1 cellular context compared by ENCODE assay signal in the genomic region with DNA sequence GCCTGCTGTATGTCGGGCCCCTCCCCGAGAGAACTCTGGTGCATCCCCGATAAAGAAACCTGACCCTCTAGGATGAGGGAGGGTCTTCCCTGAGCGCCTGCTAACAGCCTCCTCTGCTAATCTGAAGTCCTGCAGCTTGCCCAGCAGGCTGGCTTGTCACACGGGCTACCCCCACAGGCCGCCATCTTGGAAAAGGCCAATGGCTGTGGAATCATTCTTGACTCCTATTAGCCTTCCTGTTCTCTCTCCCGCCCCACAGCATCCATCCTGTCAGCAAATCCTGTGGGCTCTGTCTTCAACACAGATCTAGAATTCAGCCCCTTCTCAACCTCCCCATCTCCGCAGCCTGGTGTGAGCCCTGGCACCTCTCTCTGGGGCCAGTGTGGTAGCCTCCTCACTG.
TF ChIP-seq lines count a peak whose summit lies in the region.

No MANE protein-coding gene starts in this region.

TF ChIP-seq in IMR-90, 13 proteins besides CTCF, POLR2A, EP300 and RAD21 (continued from another document):
- TF ChIP-seq, protein P1, sequence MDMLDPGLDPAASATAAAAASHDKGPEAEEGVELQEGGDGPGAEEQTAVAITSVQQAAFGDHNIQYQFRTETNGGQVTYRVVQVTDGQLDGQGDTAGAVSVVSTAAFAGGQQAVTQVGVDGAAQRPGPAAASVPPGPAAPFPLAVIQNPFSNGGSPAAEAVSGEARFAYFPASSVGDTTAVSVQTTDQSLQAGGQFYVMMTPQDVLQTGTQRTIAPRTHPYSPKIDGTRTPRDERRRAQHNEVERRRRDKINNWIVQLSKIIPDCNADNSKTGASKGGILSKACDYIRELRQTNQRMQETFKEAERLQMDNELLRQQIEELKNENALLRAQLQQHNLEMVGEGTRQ (IDR thresholded peaks at IDR 0.05; ENCODE audit: low read depth, low read length) = no peak
- TF ChIP-seq RCOR1 (IDR thresholded peaks at IDR 0.05; ENCODE audit: insufficient replicate concordance, low read length) (no peak), BHLHE40 (IDR thresholded peaks at IDR 0.05; ENCODE audit: low read depth, low read length) (no peak)
